Comparison of ENCODE assay signal across 9 cellular contexts in the genomic region with DNA sequence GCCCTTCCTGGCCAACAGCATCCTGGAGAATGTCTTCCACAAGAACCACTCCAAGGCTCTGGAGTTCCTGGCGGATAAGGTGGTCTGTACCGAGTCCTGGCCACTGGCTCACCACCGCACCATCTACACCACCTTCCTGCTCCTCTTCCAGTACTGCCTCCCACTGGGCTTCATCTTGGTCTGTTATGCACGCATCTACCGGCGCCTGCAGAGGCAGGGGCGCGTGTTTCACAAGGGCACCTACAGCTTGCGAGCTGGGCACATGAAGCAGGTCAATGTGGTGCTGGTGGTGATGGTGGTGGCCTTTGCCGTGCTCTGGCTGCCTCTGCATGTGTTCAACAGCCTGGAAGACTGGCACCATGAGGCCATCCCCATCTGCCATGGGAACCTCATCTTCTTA. TPM values are rescaled to one million over a fixed set of nuclear protein-coding genes. Genes with fewer than 3 reads are reported as not detected.
DNase-seq lines count a peak whose midpoint lies in the region; ATAC-seq and TF ChIP-seq lines count a peak whose summit lies in the region.
"Not testable (repeated sequence)": the region's sequence is repeated elsewhere in the genome, so short reads cannot be mapped to it uniquely, and the experiment has no call there.
"Had no signal": no experiment of that assay in that cellular context is flagged by ENCODE, and none has a peak within 500 bp of the region (broad histone marks: within the 10 kb centered on the region; RNA-seq: fewer than 3 reads in every experiment).

No MANE protein-coding gene starts in this region.

- not testable (repeated sequence) for H3K4me3 Mint-ChIP-seq in stimulated activated effector memory CD8-positive, alpha-beta T cell treated with anti-CD3 and anti-CD28 coated beads, Interleukin-12 subunit alpha, Interleukin-12 subunit beta, amount 100 ng/mL, for 72 hours

- H3K9me3 ChIP-seq in lung (ENCODE audit: control insufficient read depth in 2 of 2, insufficient read depth in 1 of 2, low read length in 1 of 2); upper lobe of right lung: not testable (repeated sequence)

- H3K4me1 Mint-ChIP-seq in stimulated activated effector memory CD8-positive, alpha-beta T cell treated with anti-CD3 and anti-CD28 coated beads, Interleukin-12 subunit alpha, Interleukin-12 subunit beta, amount 100 ng/mL, for 72 hours = not testable (repeated sequence)

- H3K27ac ChIP-seq in lung (ENCODE audit: low read depth in 1 of 2, low read length in 1 of 2); upper lobe of right lung: not testable (repeated sequence)

- WGBS in lung, 2 donors = 92 to 95% methylated on average over 6 to 7 of the region's 10 CpGs

- not testable (repeated sequence) for H3K27me3 ChIP-seq in lung (ENCODE audit: control insufficient read depth, insufficient read depth); upper lobe of right lung

- DNase-seq in left lobe of liver (ENCODE audit: low spot score) (peak; percentile 21), lung (ENCODE audit: low spot score) (peak; percentile 10)
- not testable (repeated sequence) for DNase-seq in stimulated activated effector memory CD8-positive, alpha-beta T cell treated with anti-CD3 and anti-CD28 coated beads, Interleukin-12 subunit alpha, Interleukin-12 subunit beta, amount 100 ng/mL, for 72 hours (ENCODE audit: low spot score in 2 of 2); upper lobe of right lung

- H3K4me1 ChIP-seq in lung (ENCODE audit: control insufficient read depth in 2 of 2, insufficient read depth in 2 of 2, low read length in 2 of 2); upper lobe of right lung: not testable (repeated sequence)

- not testable (repeated sequence) for H3K9me3 Mint-ChIP-seq in stimulated activated effector memory CD8-positive, alpha-beta T cell treated with anti-CD3 and anti-CD28 coated beads, Interleukin-12 subunit alpha, Interleukin-12 subunit beta, amount 100 ng/mL, for 72 hours

- not testable (repeated sequence) for TF ChIP-seq CTCF in lung (IDR thresholded peaks at IDR 0.05; ENCODE audit: control extremely low read depth, extremely low read depth); upper lobe of right lung (IDR thresholded peaks at IDR 0.05)

- H3K36me3 Mint-ChIP-seq in stimulated activated effector memory CD8-positive, alpha-beta T cell treated with anti-CD3 and anti-CD28 coated beads, Interleukin-12 subunit alpha, Interleukin-12 subunit beta, amount 100 ng/mL, for 72 hours = not testable (repeated sequence)

- H3K4me3 ChIP-seq in lung, upper lobe of right lung: not testable (repeated sequence)

- not testable (repeated sequence) for H3K27ac Mint-ChIP-seq in stimulated activated effector memory CD8-positive, alpha-beta T cell treated with anti-CD3 and anti-CD28 coated beads, Interleukin-12 subunit alpha, Interleukin-12 subunit beta, amount 100 ng/mL, for 72 hours

- ATAC-seq in esophagus mucosa (peak; percentile 13), upper lobe of right lung (peak; percentile 2)
- ATAC-seq in left lobe of liver; lung (ENCODE audit: insufficient read depth, low FRiP score): not testable (repeated sequence)
- ATAC-seq in stimulated activated effector memory CD8-positive, alpha-beta T cell treated with anti-CD3 and anti-CD28 coated beads, Interleukin-12 subunit alpha, Interleukin-12 subunit beta, amount 100 ng/mL, for 72 hours = peak; percentile 4

- intact Hi-C loops in upper lobe of right lung (cut with DNase I) = not testable (repeated sequence)

- not testable (repeated sequence) for H3K36me3 ChIP-seq in lung (ENCODE audit: control insufficient read depth in 2 of 2, insufficient read depth in 2 of 2, low read length in 2 of 2); upper lobe of right lung

RNA-seq across cellular contexts. Expression of a gene that starts 4.0 kb away (rescaled TPM):
- not detected for total RNA-seq in esophagus mucosa
- not detected for total RNA-seq in left lobe of liver
- total RNA-seq in lung = 10 to 100 TPM in 1 of 2 donors, 1 to 10 TPM in 1; 2.9 to 36.8 TPM
- polyA plus RNA-seq in lung = under 1 TPM; 0.07 to 0.45 TPM
- total RNA-seq in upper lobe of right lung = 1.4 TPM
- total RNA-seq: A673; Calu3; CD4-positive, alpha-beta T cell; CD8-positive, alpha-beta T cell had no signal
